18 cellular contexts compared by ENCODE assay signal in the genomic region with DNA sequence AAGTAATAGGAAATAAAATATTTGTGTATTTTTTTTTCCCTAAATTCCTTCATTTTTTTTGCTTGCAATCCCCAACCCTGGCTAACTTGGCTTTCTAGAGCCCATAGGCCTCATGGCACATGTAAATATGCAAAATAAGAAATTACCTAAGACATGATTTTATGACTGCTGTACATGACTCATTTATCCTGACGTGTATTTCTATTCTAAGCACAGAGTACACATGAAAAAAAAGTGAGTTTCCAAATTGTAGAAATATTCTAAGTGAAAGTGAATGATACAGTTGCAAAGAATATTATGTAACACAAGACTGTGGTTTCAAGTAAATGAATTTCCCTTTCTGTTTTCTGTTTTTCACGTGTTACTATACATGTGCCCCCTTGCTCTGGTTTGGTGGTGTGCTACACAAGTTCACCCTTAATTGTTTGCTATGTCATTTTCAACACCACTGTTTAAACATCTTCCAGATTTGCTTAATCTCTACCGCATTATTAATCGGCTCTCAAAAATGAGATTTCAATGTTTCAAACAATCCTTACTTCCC.
DNase-seq lines count a peak whose midpoint lies in the region; ATAC-seq and TF ChIP-seq lines count a peak whose summit lies in the region.
"Had no signal": no experiment of that assay in that cellular context is flagged by ENCODE, and none has a peak within 500 bp of the region (broad histone marks: within the 10 kb centered on the region; RNA-seq: fewer than 3 reads in every experiment).

No MANE protein-coding gene starts in this region.

- DNase-seq in MCF 10A (ENCODE audit: unreplicated experiment) = peak; percentile 22
- no peak for DNase-seq in breast epithelium (ENCODE audit: low spot score in 2 of 2)
- DNase-seq in SK-N-SH = no peak
- DNase-seq in fibroblast of lung (ENCODE audit: low read depth in 2 of 2) = peak; percentile 32 to 62
- no peak for DNase-seq in NCI-H345 (lab: John Stamatoyannopoulos, UW)
- DNase-seq in MM.1S = no peak
- DNase-seq: activated CD4-positive, alpha-beta T cell treated with anti-CD3 and anti-CD28 coated beads, Interleukin-2, amount 10 ng/mL, durations not matched to agents 7 days and 5 days; activated naive CD8-positive, alpha-beta T cell treated with anti-CD3 and anti-CD28 coated beads, Interleukin-2, amount 50 U/mL, for 24 hours; activated T-cell treated with anti-CD3 and anti-CD28 coated beads, Interleukin-2, amount 50 U/mL, for 1 hour; DND-41; left ventricle myocardium superior; NCI-H2029 treated with DMSO at 0.1 percent for 48 hours; NCI-H524; T-helper 9 cell had no signal

- H3K27me3 Mint-ChIP-seq in MCF 10A (ENCODE audit: insufficient read depth, unreplicated experiment) = peaks cover 33% of the 10 kb centered on the region
- H3K27me3 Mint-ChIP-seq: activated CD4-positive, alpha-beta T cell treated with anti-CD3 and anti-CD28 coated beads, Interleukin-2, amount 10 ng/mL, durations not matched to agents 7 days and 5 days; activated naive CD8-positive, alpha-beta T cell treated with anti-CD3 and anti-CD28 coated beads, Interleukin-2, amount 50 U/mL, for 24 hours had no signal

- H3K4me1 Mint-ChIP-seq in MCF 10A (ENCODE audit: insufficient read depth, unreplicated experiment) = no peaks in the 10 kb centered on the region
- H3K4me1 Mint-ChIP-seq: activated CD4-positive, alpha-beta T cell treated with anti-CD3 and anti-CD28 coated beads, Interleukin-2, amount 10 ng/mL, durations not matched to agents 7 days and 5 days; activated naive CD8-positive, alpha-beta T cell treated with anti-CD3 and anti-CD28 coated beads, Interleukin-2, amount 50 U/mL, for 24 hours had no signal

- H2AFZ ChIP-seq in SK-N-SH (ENCODE audit: low read depth) = no peak overlapping the region
- no peak overlapping the region for H2AFZ ChIP-seq in fibroblast of lung (ENCODE audit: low read length)
- H2AFZ ChIP-seq in MM.1S (ENCODE audit: low read length) = no peak overlapping the region

- H3K9ac ChIP-seq in SK-N-SH (no peak overlapping the region), fibroblast of lung (ENCODE audit: insufficient read depth, low read length) (no peak overlapping the region), MM.1S (ENCODE audit: low read length) (no peak overlapping the region)

- BruUV-seq in MCF 10A (replicated peaks; lab: Mats Ljungman, UMichigan) = no TSS peak

- no peaks in the 10 kb centered on the region for H3K9me2 ChIP-seq in SK-N-SH
- H3K9me2 ChIP-seq in MM.1S (replicated peaks; ENCODE audit: insufficient read depth, low read length) = no peaks in the 10 kb centered on the region

- no peak for TF ChIP-seq RAD21 in SK-N-SH (IDR thresholded peaks at IDR 0.05; ENCODE audit: low read length)

- CTCF ChIA-PET in MCF 10A (lab: Yijun Ruan, JAX) (interaction anchor here (0.6 to 0.7 kb wide), 3 partner anchors 143 to 1080 kb away, joined by 3 to 5 read pairs (median 3); no protein-coding TSS in a partner anchor), SK-N-SH (lab: Yijun Ruan, JAX) (no interaction called here)

- TF ChIP-seq CTCF in MCF 10A (IDR thresholded peaks at IDR 0.05; ENCODE audit: unreplicated experiment) = no peak
- no peak for TF ChIP-seq CTCF in breast epithelium (IDR thresholded peaks at IDR 0.05)
- TF ChIP-seq CTCF in SK-N-SH (IDR thresholded peaks at IDR 0.05) = no peak
- TF ChIP-seq CTCF in fibroblast of lung (conservative IDR thresholded peaks at IDR 0.05 in 1 of 2, IDR thresholded peaks at IDR 0.05 in 1 of 2; ENCODE audit: low read depth in 1 of 2, low read length in 2 of 2) = no peak
- TF ChIP-seq CTCF in MM.1S (IDR thresholded peaks at IDR 0.05; ENCODE audit: low read length) = no peak

- TF ChIP-seq EP300 in SK-N-SH (IDR thresholded peaks at IDR 0.05; ENCODE audit: borderline replicate concordance in 1 of 2, low read depth in 1 of 2, low read length in 1 of 2) = no peak

- H3K27ac ChIP-seq in breast epithelium (no peak overlapping the region), SK-N-SH (ENCODE audit: low read depth in 2 of 2, low read length in 1 of 2) (no peak overlapping the region), fibroblast of lung (ENCODE audit: insufficient read depth, low read length) (no peak overlapping the region), MM.1S (ENCODE audit: low read length) (no peak overlapping the region)
- H3K27ac ChIP-seq: 22Rv1, suprapubic skin had no signal

- no peak overlapping the region for H3K4me2 ChIP-seq in SK-N-SH
- no peak overlapping the region for H3K4me2 ChIP-seq in fibroblast of lung (ENCODE audit: extremely low read depth, insufficient read depth, low read length)
- H3K4me2 ChIP-seq in MM.1S (ENCODE audit: low read depth, low read length) = no peak overlapping the region

- H3K4me3 ChIP-seq in breast epithelium (no peak overlapping the region), SK-N-SH (ENCODE audit: low read depth in 2 of 2, low read length in 1 of 2) (no peak overlapping the region), fibroblast of lung (replicated peaks in 1 of 4; ENCODE audit: control extremely low read depth in 1 of 4, insufficient read depth in 1 of 4, low read depth in 3 of 4, low read length in 4 of 4) (no peak overlapping the region), MM.1S (ENCODE audit: low read length) (no peak overlapping the region)
- H3K4me3 ChIP-seq: suprapubic skin had no signal

- H3K4me3 Mint-ChIP-seq in MCF 10A (ENCODE audit: unreplicated experiment) = no peak overlapping the region
- H3K4me3 Mint-ChIP-seq: activated CD4-positive, alpha-beta T cell treated with anti-CD3 and anti-CD28 coated beads, Interleukin-2, amount 10 ng/mL, durations not matched to agents 7 days and 5 days; activated naive CD8-positive, alpha-beta T cell treated with anti-CD3 and anti-CD28 coated beads, Interleukin-2, amount 50 U/mL, for 24 hours had no signal

- H3K9me3 ChIP-seq in breast epithelium (no peaks in the 10 kb centered on the region), SK-N-SH (no peaks in the 10 kb centered on the region), fibroblast of lung (ENCODE audit: control insufficient read depth, insufficient read depth, low read depth, low read length) (no peaks in the 10 kb centered on the region), MM.1S (replicated peaks; ENCODE audit: insufficient read depth, low read length) (no peaks in the 10 kb centered on the region)
- H3K9me3 ChIP-seq: suprapubic skin had no signal

- H3F3A ChIP-seq in SK-N-SH (replicated peaks; ENCODE audit: insufficient read depth) = no peaks in the 10 kb centered on the region
- no peaks in the 10 kb centered on the region for H3F3A ChIP-seq in MM.1S (ENCODE audit: insufficient read depth, low read length)

- H3K9me3 Mint-ChIP-seq in MCF 10A (ENCODE audit: unreplicated experiment) = no peaks in the 10 kb centered on the region

- intact Hi-C loops in MCF 10A (cut with micrococcal nuclease) (no loop called here), breast epithelium (cut with DNase I; ENCODE audit: low total_unique reads) (no loop called here)

- 67% methylated on average over 4 of the region's 4 CpGs for WGBS in SK-N-SH (ENCODE audit: low lambda C conversion rate)

- H3K79me2 ChIP-seq in SK-N-SH (ENCODE audit: insufficient read depth) (no peaks in the 10 kb centered on the region), fibroblast of lung (ENCODE audit: control insufficient read depth, insufficient read depth, low read length) (no peaks in the 10 kb centered on the region), MM.1S (ENCODE audit: low read length) (no peaks in the 10 kb centered on the region)

- H4K20me1 ChIP-seq in SK-N-SH (ENCODE audit: insufficient read depth) (no peaks in the 10 kb centered on the region), fibroblast of lung (ENCODE audit: control insufficient read depth, extremely low read depth, insufficient read depth, low read length) (no peaks in the 10 kb centered on the region), MM.1S (ENCODE audit: insufficient read depth, low read length) (no peaks in the 10 kb centered on the region)

- no peak overlapping the region for H3K27ac Mint-ChIP-seq in MCF 10A (ENCODE audit: low read depth, unreplicated experiment)
- H3K27ac Mint-ChIP-seq: activated CD4-positive, alpha-beta T cell treated with anti-CD3 and anti-CD28 coated beads, Interleukin-2, amount 10 ng/mL, durations not matched to agents 7 days and 5 days; activated naive CD8-positive, alpha-beta T cell treated with anti-CD3 and anti-CD28 coated beads, Interleukin-2, amount 50 U/mL, for 24 hours had no signal

- no peak for ATAC-seq in HG03175 (IDR thresholded peaks at IDR 0.05; ENCODE audit: unreplicated experiment)
- no peak for ATAC-seq in HG03520 (IDR thresholded peaks at IDR 0.05; ENCODE audit: unreplicated experiment)
- ATAC-seq: activated naive CD8-positive, alpha-beta T cell treated with anti-CD3 and anti-CD28 coated beads, Interleukin-2, amount 50 U/mL, for 24 hours; left ventricle myocardium superior had no signal

- H3K27me3 ChIP-seq in breast epithelium = no peaks in the 10 kb centered on the region
- H3K27me3 ChIP-seq in SK-N-SH (ENCODE audit: insufficient read depth) = no peaks in the 10 kb centered on the region
- H3K27me3 ChIP-seq in fibroblast of lung (ENCODE audit: control insufficient read depth, insufficient read depth, low read length) = no peaks in the 10 kb centered on the region
- no peaks in the 10 kb centered on the region for H3K27me3 ChIP-seq in MM.1S (replicated peaks; ENCODE audit: insufficient read depth, low read length)
- H3K27me3 ChIP-seq: suprapubic skin had no signal

- no peaks in the 10 kb centered on the region for H3K36me3 Mint-ChIP-seq in MCF 10A (ENCODE audit: insufficient read depth, unreplicated experiment)

- H3K4me1 ChIP-seq in breast epithelium = no peaks in the 10 kb centered on the region
- H3K4me1 ChIP-seq in SK-N-SH (ENCODE audit: control insufficient read depth in 1 of 2, insufficient read depth in 2 of 2, low read depth in 1 of 2, low read length in 1 of 2) = no peaks in the 10 kb centered on the region
- H3K4me1 ChIP-seq in fibroblast of lung (ENCODE audit: control insufficient read depth, extremely low read depth, insufficient read depth, low read length) = no peaks in the 10 kb centered on the region
- no peaks in the 10 kb centered on the region for H3K4me1 ChIP-seq in MM.1S (ENCODE audit: low read length)
- H3K4me1 ChIP-seq: suprapubic skin had no signal

- H3K36me3 ChIP-seq in breast epithelium = no peaks in the 10 kb centered on the region
- no peaks in the 10 kb centered on the region for H3K36me3 ChIP-seq in SK-N-SH (replicated peaks in 1 of 2; ENCODE audit: control insufficient read depth in 1 of 2, insufficient read depth in 2 of 2, low read length in 1 of 2)
- H3K36me3 ChIP-seq in fibroblast of lung (ENCODE audit: control insufficient read depth, insufficient read depth, low read length) = no peaks in the 10 kb centered on the region
- no peaks in the 10 kb centered on the region for H3K36me3 ChIP-seq in MM.1S (replicated peaks; ENCODE audit: insufficient read depth, low read length)
- H3K36me3 ChIP-seq: suprapubic skin had no signal

- no peak for TF ChIP-seq POLR2A in breast epithelium (IDR thresholded peaks at IDR 0.05)

- POLR2A ChIA-PET in MCF 10A (lab: Yijun Ruan, JAX) = no interaction called here
- POLR2A ChIA-PET in SK-N-SH (lab: Yijun Ruan, JAX) = no interaction called here

TF ChIP-seq in SK-N-SH, 30 proteins besides CTCF, POLR2A, EP300 and RAD21 (continues in another document):
- TF ChIP-seq GABPA (IDR thresholded peaks at IDR 0.05; ENCODE audit: low read depth) (no peak), MEF2A (IDR thresholded peaks at IDR 0.05; ENCODE audit: borderline replicate concordance, low read depth) (peak; percentile 40; the same call in 1 of the 2 replicates), FOXJ3 (CRISPR knock-in tag; IDR thresholded peaks at IDR 0.05) (no peak)

Comparison
In these comparisons a context has a peak if more than half of its experiments do, and no peak if none do; other contexts are left out.
1. DNase-seq: peak in MCF 10A (single experiment) and fibroblast of lung (2 of 2); none in breast epithelium (0 of 2), SK-N-SH (single experiment), NCI-H345 (single experiment) and MM.1S (single experiment).